Comparison of ENCODE assay signal across 8 cellular contexts in genomic region chr1:53182111-53182593, GRCh38. TPM values are rescaled to one million over a fixed set of nuclear protein-coding genes. Genes with fewer than 3 reads are reported as not detected.
A peak's percentile ranks its signal among the peaks of the same experiment; 100 is the strongest.
DNase-seq lines count a peak whose midpoint lies in the region; ATAC-seq, FAIRE-seq and TF ChIP-seq lines count a peak whose summit lies in the region.

No MANE protein-coding gene starts in this region.

- no peak for TF ChIP-seq POLR2A in H1 (IDR thresholded peaks at IDR 0.05; ENCODE audit: control extremely low read depth in 1 of 2, low read depth in 2 of 2, low read length in 2 of 2)

- no peak overlapping the region for H2BK15ac ChIP-seq in H1 (ENCODE audit: low read length)
- H2BK15ac ChIP-seq in mesenchymal stem cell (ENCODE audit: low read depth, poor library complexity, severe bottlenecking): no peak overlapping the region

- H3K27ac ChIP-seq in H1 (ENCODE audit: low read depth, low read length) (no peak overlapping the region), mesenchymal stem cell (ENCODE audit: low read length, poor library complexity, severe bottlenecking) (no peak overlapping the region)

- H2BK12ac ChIP-seq in H1 (ENCODE audit: low read depth, low read length) (peak overlapping the region; percentile 52; the same call in 1 of the 2 replicates), mesenchymal stem cell (ENCODE audit: low read length in 2 of 2) (peak overlapping the region; percentile 4 to 87)

- no peaks in the 10 kb centered on the region for H3K9me3 ChIP-seq in H1 (ENCODE audit: insufficient read depth in 2 of 2, low read depth in 1 of 2, low read length in 1 of 2)
- H3K9me3 ChIP-seq in mesenchymal stem cell (ENCODE audit: control insufficient read depth, low read length): no peaks in the 10 kb centered on the region

- no peaks in the 10 kb centered on the region for H3K4me1 Mint-ChIP-seq in activated CD8-positive, alpha-beta T cell treated with anti-CD3 and anti-CD28 coated beads for 36 hours (ENCODE audit: low read depth)

- DNase-seq in C1 segment of cervical spinal cord (lab: John Stamatoyannopoulos, UW) (peak in 8 of 14 donors; percentile 5 to 51 (median 36)), HCEC 1CT (peak; percentile 60), NCI-H748 (lab: John Stamatoyannopoulos, UW; ENCODE audit: unreplicated experiment) (peak; percentile 75), H1 (ENCODE audit: low read depth in 1 of 2, low spot score in 2 of 2) (peak; percentile 29 to 95), mesenchymal stem cell (peak; percentile 67)
- peak; percentile 94 for DNase-seq in activated CD8-positive, alpha-beta T cell treated with anti-CD3 and anti-CD28 coated beads for 36 hours
- peak; percentile 53 to 54 for DNase-seq in stimulated activated CD8-positive, alpha-beta memory T cell treated with anti-CD3 and anti-CD28 coated beads, Interleukin-15, amount 100 ng/mL, for 48 hours (ENCODE audit: low read depth in 2 of 2)

- H3K36me3 Mint-ChIP-seq in activated CD8-positive, alpha-beta T cell treated with anti-CD3 and anti-CD28 coated beads for 36 hours (ENCODE audit: low read depth): no peaks in the 10 kb centered on the region

- ATAC-seq in activated CD8-positive, alpha-beta T cell treated with anti-CD3 and anti-CD28 coated beads for 36 hours: peak; percentile 92
- no peak for ATAC-seq in GM21423 (IDR thresholded peaks at IDR 0.05; ENCODE audit: unreplicated experiment)

- H3K79me1 ChIP-seq in H1 (ENCODE audit: low read depth, low read length) (no peaks in the 10 kb centered on the region), mesenchymal stem cell (replicated peaks; ENCODE audit: low read length, poor library complexity, severe bottlenecking) (no peaks in the 10 kb centered on the region)

- H3K27me3 Mint-ChIP-seq in activated CD8-positive, alpha-beta T cell treated with anti-CD3 and anti-CD28 coated beads for 36 hours: peaks cover 2% of the 10 kb centered on the region

- intact Hi-C loops in activated CD8-positive, alpha-beta T cell treated with anti-CD3 and anti-CD28 coated beads for 36 hours (cut with micrococcal nuclease): loop anchor here (5.0 kb wide), 2 partner anchors 275 to 485 kb away; partner anchors contain the start of gene COA7

- H3K9ac ChIP-seq in H1 (replicated peaks in 1 of 4; ENCODE audit: extremely low read depth in 1 of 4, low read depth in 3 of 4, low read length in 3 of 4) (no peak overlapping the region), mesenchymal stem cell (ENCODE audit: low read length) (peak overlapping the region; percentile 64)

- H2AK5ac ChIP-seq in H1 (ENCODE audit: low read depth, low read length) (no peak overlapping the region; the same call in 1 of the 2 replicates), mesenchymal stem cell (ENCODE audit: low read length, severe bottlenecking) (no peak overlapping the region)

- H2AFZ ChIP-seq in H1 (ENCODE audit: low read length) (peak overlapping the region; percentile 27; the same call in 1 of the 2 replicates), mesenchymal stem cell (ENCODE audit: low read depth, low read length) (peak overlapping the region; percentile 3)

- peak; percentile 61 to 77 for TF ChIP-seq RAD21 in H1 (IDR thresholded peaks at IDR 0.05 in 1 of 2, conservative IDR thresholded peaks at IDR 0.05 in 1 of 2; ENCODE audit: low read depth in 2 of 2, low read length in 2 of 2)

- no peaks in the 10 kb centered on the region for H4K20me1 ChIP-seq in H1 (replicated peaks in 1 of 2; ENCODE audit: control insufficient read depth in 1 of 2, insufficient read depth in 2 of 2, low read length in 2 of 2)

- H3K23me2 ChIP-seq in H1 (ENCODE audit: low read depth, low read length): no peaks in the 10 kb centered on the region

- peak overlapping the region; percentile 28 for H2BK20ac ChIP-seq in H1 (ENCODE audit: low read length)

- TF ChIP-seq CTCF in activated CD8-positive, alpha-beta T cell treated with anti-CD3 and anti-CD28 coated beads for 36 hours (IDR thresholded peaks at IDR 0.05): peak; percentile 92
- peak; percentile 70 to 92 (median 74) for TF ChIP-seq CTCF in H1 (IDR thresholded peaks at IDR 0.05; ENCODE audit: control extremely low read depth in 1 of 3, insufficient read depth in 1 of 3, low read depth in 1 of 3, low read length in 3 of 3)

- H3K4me2 ChIP-seq in H1 (ENCODE audit: insufficient read depth in 1 of 2, low read depth in 2 of 2, low read length in 2 of 2): no peak overlapping the region
- no peak overlapping the region for H3K4me2 ChIP-seq in mesenchymal stem cell (ENCODE audit: low read length, poor library complexity, severe bottlenecking)

- H4K8ac ChIP-seq in H1 (ENCODE audit: extremely low read depth, insufficient read depth, low read length): no peak overlapping the region
- no peak overlapping the region for H4K8ac ChIP-seq in mesenchymal stem cell (ENCODE audit: low read length)

- no peak overlapping the region for H3K4me3 Mint-ChIP-seq in activated CD8-positive, alpha-beta T cell treated with anti-CD3 and anti-CD28 coated beads for 36 hours

- no peak overlapping the region for H4K91ac ChIP-seq in H1 (replicated peaks; ENCODE audit: insufficient read length, low read length)
- H4K91ac ChIP-seq in mesenchymal stem cell (ENCODE audit: low read length): peak overlapping the region; percentile 22

- H3K9me3 Mint-ChIP-seq in activated CD8-positive, alpha-beta T cell treated with anti-CD3 and anti-CD28 coated beads for 36 hours: no peaks in the 10 kb centered on the region

- WGBS in H1 (ENCODE audit: extremely low coverage in 1 of 2, insufficient coverage in 1 of 2, insufficient read length in 1 of 2, insufficient replicate concordance in 2 of 2, low coverage in 1 of 2, low lambda C conversion rate in 2 of 2, missing lambda C conversion rate in 1 of 2), 2 experiments: 28% methylated on average over 16 of the region's 16 CpGs; no CpG with 5 or more reads in 1 of the 2 experiments
- WGBS in mesenchymal stem cell: 33% methylated on average over 16 of the region's 16 CpGs

- CTCF ChIA-PET in activated CD8-positive, alpha-beta T cell treated with anti-CD3 and anti-CD28 coated beads for 36 hours (lab: Charles Lee): interaction anchor here (0.5 to 3.1 kb wide), 21 partner anchors 9 to 321 kb away, joined by 3 to 30 read pairs (median 4); partner anchors contain the start of gene CPT2
- CTCF ChIA-PET in H1 (lab: Charles Lee; ENCODE audit: partially characterized antibody): interaction anchor here (0.7 to 3.2 kb wide), 36 partner anchors 10 to 348 kb away, joined by 3 to 31 read pairs (median 4); no protein-coding TSS in a partner anchor

- H3K4ac ChIP-seq in H1 (replicated peaks; ENCODE audit: insufficient read length, low read depth, low read length) (no peak overlapping the region), mesenchymal stem cell (ENCODE audit: low read depth in 1 of 2, low read length in 2 of 2) (no peak overlapping the region)

- H3K27me3 ChIP-seq in H1 (replicated peaks in 1 of 4; ENCODE audit: control insufficient read depth in 3 of 4, extremely low read depth in 1 of 4, insufficient read depth in 3 of 4, low read length in 3 of 4) (no peaks in the 10 kb centered on the region; a peak in 3 of 7 replicates), mesenchymal stem cell (ENCODE audit: control insufficient read depth in 1 of 2, insufficient read depth in 1 of 2, low read length in 2 of 2) (no peaks in the 10 kb centered on the region)

- H3K18ac ChIP-seq in H1 (ENCODE audit: extremely low read depth, low read length): peak overlapping the region; percentile 73; the same call in 1 of the 2 replicates
- peak overlapping the region in 1 of 2 experiments; percentile 90 for H3K18ac ChIP-seq in mesenchymal stem cell (ENCODE audit: low read depth in 1 of 2, low read length in 2 of 2)

- H3K27ac Mint-ChIP-seq in activated CD8-positive, alpha-beta T cell treated with anti-CD3 and anti-CD28 coated beads for 36 hours: no peak overlapping the region

- POLR2A ChIA-PET in activated CD8-positive, alpha-beta T cell treated with anti-CD3 and anti-CD28 coated beads for 36 hours (lab: Charles Lee): no interaction called here
- POLR2A ChIA-PET in H1 (lab: Charles Lee; ENCODE audit: partially characterized antibody): no interaction called here

- no peaks in the 10 kb centered on the region for H3K79me2 ChIP-seq in H1 (ENCODE audit: control insufficient read depth in 1 of 2, insufficient read depth in 2 of 2, low read length in 2 of 2)

- no peak overlapping the region for H3K23ac ChIP-seq in H1 (ENCODE audit: insufficient read length)
- no peak overlapping the region for H3K23ac ChIP-seq in mesenchymal stem cell (ENCODE audit: low read length in 2 of 2)

- no peak for TF ChIP-seq EP300 in H1 (IDR thresholded peaks at IDR 0.05; ENCODE audit: borderline replicate concordance in 1 of 2, low read depth in 2 of 2, low read length in 2 of 2)

- H2BK5ac ChIP-seq in H1 (ENCODE audit: low read depth, low read length) (no peak overlapping the region), mesenchymal stem cell (ENCODE audit: low read depth, low read length, poor library complexity, severe bottlenecking) (no peak overlapping the region)

- no peak overlapping the region for H3K56ac ChIP-seq in H1 (replicated peaks; ENCODE audit: insufficient read length, low read depth, low read length)

- H2BK120ac ChIP-seq in H1 (replicated peaks; ENCODE audit: low read depth, low read length) (peak overlapping the region; percentile 19), mesenchymal stem cell (ENCODE audit: low read depth, low read length) (no peak overlapping the region)

- FAIRE-seq in H1 (lab: Jason Lieb, UNC): peak; percentile 96

- H4K5ac ChIP-seq in H1 (ENCODE audit: insufficient read length, low read depth, low read length): no peak overlapping the region

- H3K36me3 ChIP-seq in H1 (ENCODE audit: control insufficient read depth in 2 of 4, insufficient read depth in 4 of 4, low read length in 3 of 4) (no peaks in the 10 kb centered on the region), mesenchymal stem cell (ENCODE audit: control insufficient read depth in 1 of 2, insufficient read depth in 2 of 2, low read depth in 1 of 2, low read length in 2 of 2) (no peaks in the 10 kb centered on the region)

- H3K4me3 ChIP-seq in H1 (ENCODE audit: extremely low read depth in 1 of 4, insufficient read depth in 2 of 4, low read depth in 3 of 4, low read length in 4 of 4): no peak overlapping the region
- H3K4me3 ChIP-seq in mesenchymal stem cell (ENCODE audit: insufficient read depth in 1 of 2, low read depth in 1 of 2, low read length in 2 of 2): peak overlapping the region in 1 of 2 experiments; percentile 7

- H3K4me1 ChIP-seq in H1 (replicated peaks in 1 of 4; ENCODE audit: control insufficient read depth in 3 of 4, insufficient read depth in 4 of 4, low read length in 3 of 4) (no peaks in the 10 kb centered on the region; a peak in 1 of 7 replicates), mesenchymal stem cell (ENCODE audit: control insufficient read depth, insufficient read depth, low read depth, low read length) (no peaks in the 10 kb centered on the region)

- no peak overlapping the region for H3K14ac ChIP-seq in H1 (ENCODE audit: insufficient read length)
- H3K14ac ChIP-seq in mesenchymal stem cell (ENCODE audit: low read length in 2 of 2): no peak overlapping the region

RNA-seq across cellular contexts. Expression of gene CPT2, which starts 14.5 kb away (rescaled TPM):
- 10 to 100 TPM; 17.8 to 18.6 TPM for total RNA-seq in activated CD8-positive, alpha-beta T cell treated with anti-CD3 and anti-CD28 coated beads for 36 hours
- 21.6 and 23.9 TPM in 2 replicates for total RNA-seq in H1 (2021; fragmentation: NEBNext Ultra II Directional; extraction: Animal tissue kit (Norgen Biotek cat#: 25700))
- 25.5 and 29.9 TPM in 2 replicates for polyA plus RNA-seq in H1 (2011; rRNA removed)
- 25.8 TPM for polyA plus RNA-seq in H1 (2011; cell fraction: cytosol; rRNA removed)
- 21.9 TPM for polyA plus RNA-seq in H1 (2011; cell fraction: nucleus; rRNA removed)
- 17.9 to 23.3 TPM (median 21.0 TPM) in 4 replicates for polyA plus RNA-seq in H1 (2012, experiment 1 of 2)
- 24.4 TPM for polyA plus RNA-seq in H1 (2012, experiment 2 of 2)
- 25.0 TPM for polyA plus RNA-seq in H1 (2013, experiment 1 of 2)
- 21.4 TPM for polyA plus RNA-seq in H1 (2013, experiment 2 of 2)
- polyA minus RNA-seq in H1 (2011; rRNA and poly(A)+ RNA removed): 30.4 and 32.2 TPM in 2 replicates
- polyA minus RNA-seq in H1 (2011; cell fraction: cytosol; rRNA and poly(A)+ RNA removed): 14.7 TPM
- polyA minus RNA-seq in H1 (2011; cell fraction: nucleus; rRNA and poly(A)+ RNA removed): 16.6 TPM
- polyA plus RNA-seq in mesenchymal stem cell (2013, experiment 1 of 2): 14.1 TPM
- polyA plus RNA-seq in mesenchymal stem cell (2013, experiment 2 of 2): 13.6 TPM

RNA-seq across cellular contexts. Expression of gene CZIB, which starts 38.3 kb away (rescaled TPM):
- 10 to 100 TPM; 35.3 to 36.4 TPM for total RNA-seq in activated CD8-positive, alpha-beta T cell treated with anti-CD3 and anti-CD28 coated beads for 36 hours
- total RNA-seq in H1 (2021; fragmentation: NEBNext Ultra II Directional; extraction: Animal tissue kit (Norgen Biotek cat#: 25700)): 46.5 and 46.8 TPM in 2 replicates
- 36.1 and 48.0 TPM in 2 replicates for polyA plus RNA-seq in H1 (2011; rRNA removed)
- 60.0 TPM for polyA plus RNA-seq in H1 (2011; cell fraction: cytosol; rRNA removed)
- 39.5 TPM for polyA plus RNA-seq in H1 (2011; cell fraction: nucleus; rRNA removed)
- polyA plus RNA-seq in H1 (2012, experiment 1 of 2): 50.0 to 63.5 TPM (median 59.6 TPM) in 4 replicates
- polyA plus RNA-seq in H1 (2012, experiment 2 of 2): 25.2 TPM
- 43.0 TPM for polyA plus RNA-seq in H1 (2013, experiment 1 of 2)
- 44.6 TPM for polyA plus RNA-seq in H1 (2013, experiment 2 of 2)
- polyA minus RNA-seq in H1 (2011; rRNA and poly(A)+ RNA removed): 28.3 and 29.4 TPM in 2 replicates
- polyA minus RNA-seq in H1 (2011; cell fraction: cytosol; rRNA and poly(A)+ RNA removed): 13.9 TPM
- 47.7 TPM for polyA minus RNA-seq in H1 (2011; cell fraction: nucleus; rRNA and poly(A)+ RNA removed)
- 48.5 TPM for polyA plus RNA-seq in mesenchymal stem cell (2013, experiment 1 of 2)
- 51.0 TPM for polyA plus RNA-seq in mesenchymal stem cell (2013, experiment 2 of 2)

RNA-seq across cellular contexts. Expression of gene SLC1A7, which starts 39.7 kb away (rescaled TPM):
- total RNA-seq in activated CD8-positive, alpha-beta T cell treated with anti-CD3 and anti-CD28 coated beads for 36 hours: not detected
- not detected in 2 replicates for total RNA-seq in H1 (2021; fragmentation: NEBNext Ultra II Directional; extraction: Animal tissue kit (Norgen Biotek cat#: 25700))
- polyA plus RNA-seq in H1 (2011; rRNA removed): 0.03 TPM in 1 of 2 replicates, not detected in the other
- not detected for polyA plus RNA-seq in H1 (2011; cell fraction: cytosol; rRNA removed)
- 0.10 TPM for polyA plus RNA-seq in H1 (2011; cell fraction: nucleus; rRNA removed)
- not detected in 4 replicates for polyA plus RNA-seq in H1 (2012, experiment 1 of 2)
- not detected for polyA plus RNA-seq in H1 (2012, experiment 2 of 2)
- polyA plus RNA-seq in H1 (2013, experiment 1 of 2): not detected
- polyA plus RNA-seq in H1 (2013, experiment 2 of 2): not detected
- not detected in 2 replicates for polyA minus RNA-seq in H1 (2011; rRNA and poly(A)+ RNA removed)
- polyA minus RNA-seq in H1 (2011; cell fraction: cytosol; rRNA and poly(A)+ RNA removed): not detected
- not detected for polyA minus RNA-seq in H1 (2011; cell fraction: nucleus; rRNA and poly(A)+ RNA removed)
- polyA plus RNA-seq in mesenchymal stem cell (2013, experiment 1 of 2): 2.3 TPM
- polyA plus RNA-seq in mesenchymal stem cell (2013, experiment 2 of 2): 2.2 TPM

RNA-seq across cellular contexts. Expression of gene MAGOH, which starts 56.2 kb away (rescaled TPM):
- total RNA-seq in activated CD8-positive, alpha-beta T cell treated with anti-CD3 and anti-CD28 coated beads for 36 hours: 10 to 100 TPM; 90.9 to 91.4 TPM
- 74.3 and 74.5 TPM in 2 replicates for total RNA-seq in H1 (2021; fragmentation: NEBNext Ultra II Directional; extraction: Animal tissue kit (Norgen Biotek cat#: 25700))
- 18.5 and 46.9 TPM in 2 replicates for polyA plus RNA-seq in H1 (2011; rRNA removed)
- polyA plus RNA-seq in H1 (2011; cell fraction: cytosol; rRNA removed): 82.8 TPM
- 4.7 TPM for polyA plus RNA-seq in H1 (2011; cell fraction: nucleus; rRNA removed)
- 106 to 184 TPM (median 121 TPM) in 4 replicates for polyA plus RNA-seq in H1 (2012, experiment 1 of 2)
- 50.6 TPM for polyA plus RNA-seq in H1 (2012, experiment 2 of 2)
- polyA plus RNA-seq in H1 (2013, experiment 1 of 2): 103 TPM
- 107 TPM for polyA plus RNA-seq in H1 (2013, experiment 2 of 2)
- 11.2 and 14.2 TPM in 2 replicates for polyA minus RNA-seq in H1 (2011; rRNA and poly(A)+ RNA removed)
- polyA minus RNA-seq in H1 (2011; cell fraction: cytosol; rRNA and poly(A)+ RNA removed): 27.8 TPM
- polyA minus RNA-seq in H1 (2011; cell fraction: nucleus; rRNA and poly(A)+ RNA removed): 24.8 TPM
- polyA plus RNA-seq in mesenchymal stem cell (2013, experiment 1 of 2): 53.3 TPM
- 54.6 TPM for polyA plus RNA-seq in mesenchymal stem cell (2013, experiment 2 of 2)

Comparison
In these comparisons a context has a peak if more than half of its experiments do, and no peak if none do; other contexts are left out.
1. DNase-seq: peak in every context shown above with its lines; median percentile 94 in activated CD8-positive, alpha-beta T cell treated with anti-CD3 and anti-CD28 coated beads for 36 hours; 75 in NCI-H748; 67 in mesenchymal stem cell; 62 in H1; 60 in HCEC 1CT; 54 in stimulated activated CD8-positive, alpha-beta memory T cell treated with anti-CD3 and anti-CD28 coated beads, Interleukin-15, amount 100 ng/mL, for 48 hours; 36 in C1 segment of cervical spinal cord.